In genomic region chr4:86960557-86960959, GRCh38 we compare ENCODE assay signal across 8 cellular contexts. TPM values are rescaled to one million over a fixed set of nuclear protein-coding genes. Genes with fewer than 3 reads are reported as not detected.
DNase-seq lines count a peak whose midpoint lies in the region; ATAC-seq and TF ChIP-seq lines count a peak whose summit lies in the region.

No MANE protein-coding gene starts in this region.

- no peak for TF ChIP-seq POLR2A in NB4 (IDR thresholded peaks at IDR 0.05; ENCODE audit: extremely low read depth, insufficient read length)

- H3K27me3 Mint-ChIP-seq in neural progenitor cell (ENCODE audit: insufficient read depth, low read depth), result peaks cover 4% of the 10 kb centered on the region

- ATAC-seq in DND-41 (ENCODE audit: insufficient read depth, low read depth), result peak; percentile 12; the same call in 2 of the 3 replicates
- no peak for ATAC-seq in HG03280 (IDR thresholded peaks at IDR 0.05; ENCODE audit: unreplicated experiment)

- peaks cover 45% of the 10 kb centered on the region for H3K4me1 Mint-ChIP-seq in neural progenitor cell

- H3K9me3 ChIP-seq in DND-41 (ENCODE audit: insufficient read depth, low read length, severe bottlenecking), result no peaks in the 10 kb centered on the region
- H3K9me3 ChIP-seq in neural progenitor cell (ENCODE audit: low read depth), result no peaks in the 10 kb centered on the region

- H3K27ac ChIP-seq in DND-41 (ENCODE audit: low read length) (peak overlapping the region; percentile 95), neural progenitor cell (peak overlapping the region; percentile 100)

- H3K79me2 ChIP-seq in DND-41 (ENCODE audit: insufficient read depth, low read length) (peaks cover 88% of the 10 kb centered on the region), neural progenitor cell (ENCODE audit: low read depth) (peaks cover 54% of the 10 kb centered on the region)

- peaks cover 85% of the 10 kb centered on the region for H3F3A ChIP-seq in neural progenitor cell (ENCODE audit: low read depth)

- peak overlapping the region; percentile 67 for H3K9ac ChIP-seq in DND-41 (ENCODE audit: low read depth, low read length)
- peak overlapping the region; percentile 27 for H3K9ac ChIP-seq in neural progenitor cell

- H3K4me1 ChIP-seq in DND-41 (ENCODE audit: insufficient read depth, low read length) (peaks cover 81% of the 10 kb centered on the region), neural progenitor cell (peaks cover 63% of the 10 kb centered on the region)

- H3K27me3 ChIP-seq in DND-41 (ENCODE audit: insufficient read depth, low read length, poor library complexity), result no peaks in the 10 kb centered on the region
- H3K27me3 ChIP-seq in neural progenitor cell, result no peaks in the 10 kb centered on the region

- peaks cover 3% of the 10 kb centered on the region for H3K9me3 Mint-ChIP-seq in neural progenitor cell

- 0 out of 2 replicates have a peak, but pooled peaks cover 8% of the 10 kb centered on the region for H3K36me3 ChIP-seq in DND-41 (ENCODE audit: insufficient read depth, low read length)
- peaks cover 6% of the 10 kb centered on the region for H3K36me3 ChIP-seq in neural progenitor cell

- H3K36me3 Mint-ChIP-seq in neural progenitor cell, result no peaks in the 10 kb centered on the region

- TF ChIP-seq CTCF in DND-41 (IDR thresholded peaks at IDR 0.05; ENCODE audit: borderline replicate concordance, extremely low read depth, low read length, poor library complexity, severe bottlenecking) (no peak), NB4 (IDR thresholded peaks at IDR 0.05; ENCODE audit: low read depth, low read length) (no peak), fibroblast of villous mesenchyme (IDR thresholded peaks at IDR 0.05; ENCODE audit: insufficient read depth, low read depth, low read length) (no peak), neural progenitor cell (IDR thresholded peaks at IDR 0.05) (no peak)

- peak overlapping the region; percentile 71 for H3K4me3 Mint-ChIP-seq in neural progenitor cell

- H3K4me2 ChIP-seq in DND-41 (ENCODE audit: insufficient read depth, low read length) (peak overlapping the region; percentile 59), neural progenitor cell (peak overlapping the region; percentile 73)

- DNase-seq in DND-41, result peak; percentile 33
- DNase-seq in NB4 (ENCODE audit: low read depth), result peak; percentile 30
- DNase-seq in fibroblast of villous mesenchyme (ENCODE audit: low read depth), result peak; percentile 72
- DNase-seq in neural progenitor cell (ENCODE audit: low spot score), result peak; percentile 55
- DNase-seq in mucosa of gallbladder (ENCODE audit: low spot score), result no peak
- no peak for DNase-seq in EL
- no peak for DNase-seq in NCI-H2171 treated with DMSO at 0.1 percent for 48 hours (lab: John Stamatoyannopoulos, UW)

- H3K27ac Mint-ChIP-seq in neural progenitor cell, result peak overlapping the region; percentile 94

- H4K20me1 ChIP-seq in DND-41 (ENCODE audit: insufficient read depth, low read length), result no peaks in the 10 kb centered on the region
- H4K20me1 ChIP-seq in neural progenitor cell (ENCODE audit: low read depth), result no peaks in the 10 kb centered on the region

- H2AFZ ChIP-seq in DND-41 (ENCODE audit: low read depth, low read length), result peak overlapping the region; percentile 50
- no peak overlapping the region for H2AFZ ChIP-seq in neural progenitor cell (replicated peaks)

- H3K4me3 ChIP-seq in DND-41 (ENCODE audit: low read depth in 1 of 2, low read length in 2 of 2), result peak overlapping the region in 1 of 2 experiments; percentile 47; a peak in 2 of 4 replicates
- peak overlapping the region; percentile 48 for H3K4me3 ChIP-seq in NB4 (ENCODE audit: low read depth, low read length)
- no peak overlapping the region for H3K4me3 ChIP-seq in fibroblast of villous mesenchyme (ENCODE audit: low read depth, low read length)
- peak overlapping the region; percentile 33 for H3K4me3 ChIP-seq in neural progenitor cell

RNA-seq across cellular contexts. Expression of gene AFF1, which starts 25.7 kb away (rescaled TPM):
- 19.0 and 34.1 TPM in 2 replicates for total RNA-seq in fibroblast of villous mesenchyme
- 25.5 and 29.0 TPM in 2 replicates for total RNA-seq in neural progenitor cell (ENCODE audit: low replicate concordance)
- total RNA-seq in mucosa of gallbladder, result 97.3 TPM

Comparison
In these comparisons a context has a peak if more than half of its experiments do, and no peak if none do; other contexts are left out.
1. DNase-seq: peak in DND-41 (single experiment), NB4 (single experiment), fibroblast of villous mesenchyme (single experiment) and neural progenitor cell (single experiment); none in mucosa of gallbladder (single experiment), EL (single experiment) and NCI-H2171 treated with DMSO at 0.1 percent for 48 hours (single experiment).